ENCODE assay signal across 1 cellular context in genomic region chr11:73453562-73453961, GRCh38.
TF ChIP-seq lines count a peak whose summit lies in the region.

No MANE protein-coding gene starts in this region.

TF ChIP-seq in IMR-90, 13 proteins besides CTCF, POLR2A, EP300 and RAD21:
- no peak for TF ChIP-seq BHLHE40 (IDR thresholded peaks at IDR 0.05; ENCODE audit: low read depth, low read length)
- TF ChIP-seq CEBPB (IDR thresholded peaks at IDR 0.05; ENCODE audit: low read depth, low read length) = peak; percentile 82
